Comparison of ENCODE assay signal across 9 cellular contexts in the genomic region with DNA sequence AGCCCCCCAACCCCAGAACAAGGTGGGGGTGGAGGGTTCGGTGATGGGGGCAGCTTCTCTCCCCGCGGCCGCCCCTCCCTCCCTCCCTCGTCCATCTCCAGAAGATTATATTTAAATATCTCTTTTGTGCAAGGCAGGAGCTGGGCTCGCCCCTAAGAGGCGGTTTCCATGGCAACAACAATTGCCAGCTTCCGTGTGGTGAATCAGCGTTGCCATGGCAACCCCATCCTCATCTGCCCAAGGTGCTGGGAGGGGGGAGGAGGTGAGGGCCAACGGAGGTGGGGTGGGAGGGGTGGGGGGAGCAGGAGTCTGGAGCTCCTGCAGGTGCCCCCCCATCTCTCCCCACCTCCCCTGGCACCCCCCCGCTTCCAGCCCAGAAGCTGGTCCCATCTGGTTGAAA. TPM values are rescaled to one million over a fixed set of nuclear protein-coding genes. Genes with fewer than 3 reads are reported as not detected.
DNase-seq lines count a peak whose midpoint lies in the region; ATAC-seq and TF ChIP-seq lines count a peak whose summit lies in the region.
"Had no signal": no experiment of that assay in that cellular context is flagged by ENCODE, and none has a peak within 500 bp of the region (broad histone marks: within the 10 kb centered on the region; RNA-seq: fewer than 3 reads in every experiment).

No MANE protein-coding gene starts in this region.

- peak overlapping the region; percentile 24; the same call in 1 of the 2 replicates for H3K4me2 ChIP-seq in SK-N-SH
- H3K4me2 ChIP-seq: PC-9 had no signal

- DNase-seq in SK-N-SH = peak; percentile 89
- DNase-seq in OCI-M1 (lab: John Stamatoyannopoulos, UW) = peak; percentile 54
- DNase-seq in stimulated activated CD4-positive, alpha-beta T cell treated with anti-CD3 and anti-CD28 coated beads, Interleukin-12 subunit alpha, Interleukin-12 subunit beta, amount 100 ng/mL, for 48 hours (ENCODE audit: low read depth in 2 of 3, low spot score in 1 of 3) = peak in 2 of 3 donors; percentile 26 to 34
- DNase-seq in LoVo (ENCODE audit: low spot score) = no peak
- DNase-seq in cardiac septum (ENCODE audit: low spot score) = no peak

- no peaks in the 10 kb centered on the region for H4K20me1 ChIP-seq in SK-N-SH (ENCODE audit: insufficient read depth)

- H3K36me3 Mint-ChIP-seq in brain = peaks cover 16% of the 10 kb centered on the region

- CTCF ChIA-PET in SK-N-SH (lab: Yijun Ruan, JAX) = interaction anchor here (0.6 to 1.4 kb wide), 8 partner anchors 18 to 60 kb away, joined by 3 to 5 read pairs (median 4); partner anchors contain the start of gene CELF5

- H3K79me2 ChIP-seq in SK-N-SH (ENCODE audit: insufficient read depth) = no peaks in the 10 kb centered on the region

- peaks cover 7% of the 10 kb centered on the region for H3K27me3 Mint-ChIP-seq in brain

- peak overlapping the region in 2 of 5 experiments; percentile 65 to 73 for H3K4me3 Mint-ChIP-seq in brain

- H3K9me3 ChIP-seq in SK-N-SH = no peaks in the 10 kb centered on the region

- H3K27ac ChIP-seq in SK-N-SH (ENCODE audit: low read depth in 2 of 2, low read length in 1 of 2) = no peak overlapping the region
- H3K27ac ChIP-seq: PC-9 had no signal

- H3K27me3 ChIP-seq in SK-N-SH (ENCODE audit: insufficient read depth) = peaks cover 5% of the 10 kb centered on the region; the same call in 1 of the 2 replicates

- H3K9me2 ChIP-seq in SK-N-SH = no peaks in the 10 kb centered on the region

- TF ChIP-seq CTCF in SK-N-SH (IDR thresholded peaks at IDR 0.05) (no peak), brain (conservative IDR thresholded peaks at IDR 0.05) (no peak)

- H3K9me3 Mint-ChIP-seq in brain = peaks cover 3 to 23% (median 8%) of the 10 kb centered on the region in 5 experiments

- peak overlapping the region in 3 of 5 experiments; percentile 85 to 98 (median 93) for H3K27ac Mint-ChIP-seq in brain

- H3K4me3 ChIP-seq in SK-N-SH (ENCODE audit: low read depth in 2 of 2, low read length in 1 of 2) = peak overlapping the region in 1 of 2 experiments; percentile 25; a peak in 1 of 4 replicates
- H3K4me3 ChIP-seq: PC-9 had no signal

- no peak for TF ChIP-seq EP300 in SK-N-SH (IDR thresholded peaks at IDR 0.05; ENCODE audit: borderline replicate concordance in 1 of 2, low read depth in 1 of 2, low read length in 1 of 2)

- 0% methylated on average over 5 of the region's 11 CpGs for WGBS in SK-N-SH (ENCODE audit: low lambda C conversion rate)

- H2AFZ ChIP-seq in SK-N-SH (ENCODE audit: low read depth) = no peak overlapping the region
- H2AFZ ChIP-seq: PC-9 had no signal

- peaks cover 0 to 7% of the 10 kb centered on the region in 2 experiments; a peak in 2 of 4 replicates for H3K4me1 ChIP-seq in SK-N-SH (ENCODE audit: control insufficient read depth in 1 of 2, insufficient read depth in 2 of 2, low read depth in 1 of 2, low read length in 1 of 2)

- intact Hi-C loops in cardiac septum (cut with DNase I) = no loop called here

- H3K4me1 Mint-ChIP-seq in brain = peaks cover 73% of the 10 kb centered on the region

- ATAC-seq in SK-N-SH treated with all-trans-retinoic acid at 6 μM for 48 hours (no peak), HG02885 (IDR thresholded peaks at IDR 0.05; ENCODE audit: poor library complexity, unreplicated experiment) (no peak)

- H3K9ac ChIP-seq in SK-N-SH = no peak overlapping the region

- no peaks in the 10 kb centered on the region for H3F3A ChIP-seq in SK-N-SH (replicated peaks; ENCODE audit: insufficient read depth)

- no peak for TF ChIP-seq RAD21 in SK-N-SH (IDR thresholded peaks at IDR 0.05; ENCODE audit: low read length)

- POLR2A ChIA-PET in SK-N-SH (lab: Yijun Ruan, JAX) = no interaction called here

- no peaks in the 10 kb centered on the region for H3K36me3 ChIP-seq in SK-N-SH (replicated peaks in 1 of 2; ENCODE audit: control insufficient read depth in 1 of 2, insufficient read depth in 2 of 2, low read length in 1 of 2)

TF ChIP-seq in SK-N-SH, 30 proteins besides CTCF, POLR2A, EP300 and RAD21:
- no peak for TF ChIP-seq JUND (IDR thresholded peaks at IDR 0.05)
- TF ChIP-seq RFX5 (IDR thresholded peaks at IDR 0.05; ENCODE audit: low read length) = peak; percentile 76; the same call in 1 of the 2 replicates
- TF ChIP-seq IRF3 (IDR thresholded peaks at IDR 0.05; ENCODE audit: low read depth, low read length) = no peak

TF ChIP-seq in SK-N-SH treated with all-trans-retinoic acid at 6 μM for 48 hours, 23 proteins besides CTCF, POLR2A, EP300 and RAD21:
- TF ChIP-seq SNAI2 (CRISPR knock-in tag; IDR thresholded peaks at IDR 0.05) (no peak), ZNF70 (CRISPR knock-in tag; IDR thresholded peaks at IDR 0.05) (no peak), ZNF8 (CRISPR knock-in tag; IDR thresholded peaks at IDR 0.05) (no peak), ZFP30 (CRISPR knock-in tag; IDR thresholded peaks at IDR 0.05) (no peak), ZC3H10 (CRISPR knock-in tag; IDR thresholded peaks at IDR 0.05) (no peak)
- TF ChIP-seq, protein P1, sequence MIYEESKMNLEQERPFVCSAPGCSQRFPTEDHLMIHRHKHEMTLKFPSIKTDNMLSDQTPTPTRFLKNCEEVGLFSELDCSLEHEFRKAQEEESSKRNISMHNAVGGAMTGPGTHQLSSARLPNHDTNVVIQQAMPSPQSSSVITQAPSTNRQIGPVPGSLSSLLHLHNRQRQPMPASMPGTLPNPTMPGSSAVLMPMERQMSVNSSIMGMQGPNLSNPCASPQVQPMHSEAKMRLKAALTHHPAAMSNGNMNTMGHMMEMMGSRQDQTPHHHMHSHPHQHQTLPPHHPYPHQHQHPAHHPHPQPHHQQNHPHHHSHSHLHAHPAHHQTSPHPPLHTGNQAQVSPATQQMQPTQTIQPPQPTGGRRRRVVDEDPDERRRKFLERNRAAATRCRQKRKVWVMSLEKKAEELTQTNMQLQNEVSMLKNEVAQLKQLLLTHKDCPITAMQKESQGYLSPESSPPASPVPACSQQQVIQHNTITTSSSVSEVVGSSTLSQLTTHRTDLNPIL (CRISPR knock-in tag; IDR thresholded peaks at IDR 0.05; ENCODE audit: low read depth) = no peak
TF ChIP-seq in SK-N-SH treated with all-trans-retinoic acid at 6 μM for 48 hours: peak in this region for 0.

RNA-seq across cellular contexts. Expression of gene CELF5, which starts 46.4 kb away (rescaled TPM):
- polyA plus RNA-seq in SK-N-SH (2012; rRNA removed) = 0.33 and 0.57 TPM in 2 replicates
- polyA plus RNA-seq in SK-N-SH (2012; cell fraction: cytosol; rRNA removed) = 0.27 and 0.42 TPM in 2 replicates
- polyA plus RNA-seq in SK-N-SH (2012; cell fraction: nucleus; rRNA removed) = 1.5 and 3.5 TPM in 2 replicates
- polyA plus RNA-seq in brain (ENCODE audit: insufficient read depth, low read depth, low replicate concordance) = 33.6 TPM
- not detected for total RNA-seq in cardiac septum

Comparison
In these comparisons a context has a peak if more than half of its experiments do, and no peak if none do; other contexts are left out.
1. DNase-seq: peak in SK-N-SH (single experiment), OCI-M1 (single experiment) and stimulated activated CD4-positive, alpha-beta T cell treated with anti-CD3 and anti-CD28 coated beads, Interleukin-12 subunit alpha, Interleukin-12 subunit beta, amount 100 ng/mL, for 48 hours (2 of 3); none in LoVo (single experiment) and cardiac septum (single experiment).